In the genomic region with DNA sequence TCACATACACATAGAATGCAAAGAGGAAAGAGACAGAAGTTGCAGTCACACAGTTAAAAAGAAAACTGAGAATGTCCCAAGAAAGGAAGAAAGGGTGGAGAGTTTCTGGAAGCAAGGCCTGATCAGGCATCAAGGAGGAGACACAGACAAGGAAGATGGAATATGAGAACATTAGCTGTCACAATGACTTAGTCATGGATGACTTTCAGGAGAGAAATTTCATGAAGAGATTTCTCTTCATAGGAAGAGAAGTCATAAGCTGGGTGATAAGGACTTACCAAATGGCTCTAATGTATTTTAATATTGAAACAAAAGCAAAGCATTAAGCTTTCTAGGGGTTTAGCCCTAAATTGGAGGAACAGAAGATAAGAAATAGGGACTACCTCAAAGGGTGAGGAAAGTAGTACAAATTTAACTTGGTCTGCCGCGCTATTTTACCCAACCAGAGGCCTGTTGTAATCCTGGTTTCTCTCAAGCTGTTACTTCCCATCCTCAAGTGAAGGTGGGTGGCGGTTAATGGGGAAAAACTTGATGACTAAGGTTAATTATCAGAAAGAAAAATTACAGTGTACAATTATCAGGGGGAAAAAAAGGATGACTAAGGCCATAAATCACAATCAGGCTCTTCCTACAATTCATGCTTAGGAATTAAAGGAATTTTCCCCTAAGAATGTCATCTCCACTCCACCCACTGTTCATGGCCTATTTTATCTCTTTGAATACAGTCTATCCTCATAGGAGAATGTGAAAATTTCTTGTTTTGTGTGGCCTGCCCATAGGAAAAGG, we compare ENCODE assay signal across 14 cellular contexts.
DNase-seq lines count a peak whose midpoint lies in the region; ATAC-seq and TF ChIP-seq lines count a peak whose summit lies in the region.
"Had no signal": no experiment of that assay in that cellular context is flagged by ENCODE, and none has a peak within 500 bp of the region (broad histone marks: within the 10 kb centered on the region; RNA-seq: fewer than 3 reads in every experiment).

No MANE protein-coding gene starts in this region.

- H3K9me2 ChIP-seq in SU-DHL-6 (replicated peaks; ENCODE audit: insufficient read depth, low read length) = no peaks in the 10 kb centered on the region

- DNase-seq in NOMO-1 treated with DMSO at 0.1 percent for 48 hours (lab: John Stamatoyannopoulos, UW; ENCODE audit: unreplicated experiment) (peak; percentile 14), NOMO-1 treated with dmso at 0.1 percent for 144 hours (lab: John Stamatoyannopoulos, UW; ENCODE audit: unreplicated experiment) (no peak), fibroblast of villous mesenchyme (ENCODE audit: low read depth) (peak; percentile 31), MV-4-11 (lab: John Stamatoyannopoulos, UW) (no peak)
- DNase-seq in activated naive CD4-positive, alpha-beta T cell treated with Interleukin-2 at 50 U/mL for 16 hours = no peak
- DNase-seq: left cardiac atrium, SHP77 had no signal

- peak overlapping the region; percentile 8 for H2AFZ ChIP-seq in SU-DHL-6 (ENCODE audit: low read depth, low read length, severe bottlenecking)

- H3K27ac ChIP-seq in SU-DHL-6 (ENCODE audit: low read depth, low read length) = no peak overlapping the region
- H3K27ac ChIP-seq: 22Rv1, coronary artery had no signal

- H3K4me2 ChIP-seq in SU-DHL-6 (ENCODE audit: low read depth, low read length, poor library complexity, severe bottlenecking) = no peak overlapping the region

- no peaks in the 10 kb centered on the region for H4K20me1 ChIP-seq in SU-DHL-6 (ENCODE audit: low read depth, low read length)

- H3K4me3 ChIP-seq in SU-DHL-6 (ENCODE audit: insufficient read depth, low read length, poor library complexity, severe bottlenecking) (no peak overlapping the region), fibroblast of villous mesenchyme (ENCODE audit: low read depth, low read length) (no peak overlapping the region)
- H3K4me3 ChIP-seq: coronary artery had no signal

- H3F3A ChIP-seq in SU-DHL-6 (ENCODE audit: insufficient read depth) = no peaks in the 10 kb centered on the region

- no peaks in the 10 kb centered on the region for H3K9me3 ChIP-seq in SU-DHL-6 (ENCODE audit: insufficient read depth, low read length)

- no peaks in the 10 kb centered on the region for H3K36me3 ChIP-seq in SU-DHL-6 (ENCODE audit: low read length)

- H3K9ac ChIP-seq in SU-DHL-6 (ENCODE audit: low read length) = no peak overlapping the region

- H3K79me2 ChIP-seq in SU-DHL-6 (ENCODE audit: insufficient read depth, low read length) = no peaks in the 10 kb centered on the region

- TF ChIP-seq CTCF in SU-DHL-6 (IDR thresholded peaks at IDR 0.05; ENCODE audit: insufficient read depth, low read length, poor library complexity, severe bottlenecking) (no peak), fibroblast of villous mesenchyme (IDR thresholded peaks at IDR 0.05; ENCODE audit: insufficient read depth, low read depth, low read length) (no peak)

- ATAC-seq in HG02970 (IDR thresholded peaks at IDR 0.05; ENCODE audit: low FRiP score, unreplicated experiment) (no peak), HG02571 (IDR thresholded peaks at IDR 0.05; ENCODE audit: unreplicated experiment) (no peak)
- ATAC-seq: activated naive CD4-positive, alpha-beta T cell treated with anti-CD3 and anti-CD28 coated beads, Interleukin-2, amount 50 U/mL, for 72 hours; left cardiac atrium; natural killer cell treated with Interleukin-12 subunit alpha and Interleukin-12 subunit beta and Interleukin-15 and Interleukin-18, amount 100 ng/mL, for 72 hours had no signal

- no peaks in the 10 kb centered on the region for H3K27me3 ChIP-seq in SU-DHL-6 (ENCODE audit: low read length)

Comparison
In these comparisons a context has a peak if more than half of its experiments do, and no peak if none do; other contexts are left out.
1. DNase-seq: peak in NOMO-1 treated with DMSO at 0.1 percent for 48 hours (single experiment) and fibroblast of villous mesenchyme (single experiment); none in NOMO-1 treated with dmso at 0.1 percent for 144 hours (single experiment), activated naive CD4-positive, alpha-beta T cell treated with Interleukin-2 at 50 U/mL for 16 hours (single experiment) and MV-4-11 (single experiment).